Comparison of ENCODE assay signal across 8 cellular contexts in the genomic region with DNA sequence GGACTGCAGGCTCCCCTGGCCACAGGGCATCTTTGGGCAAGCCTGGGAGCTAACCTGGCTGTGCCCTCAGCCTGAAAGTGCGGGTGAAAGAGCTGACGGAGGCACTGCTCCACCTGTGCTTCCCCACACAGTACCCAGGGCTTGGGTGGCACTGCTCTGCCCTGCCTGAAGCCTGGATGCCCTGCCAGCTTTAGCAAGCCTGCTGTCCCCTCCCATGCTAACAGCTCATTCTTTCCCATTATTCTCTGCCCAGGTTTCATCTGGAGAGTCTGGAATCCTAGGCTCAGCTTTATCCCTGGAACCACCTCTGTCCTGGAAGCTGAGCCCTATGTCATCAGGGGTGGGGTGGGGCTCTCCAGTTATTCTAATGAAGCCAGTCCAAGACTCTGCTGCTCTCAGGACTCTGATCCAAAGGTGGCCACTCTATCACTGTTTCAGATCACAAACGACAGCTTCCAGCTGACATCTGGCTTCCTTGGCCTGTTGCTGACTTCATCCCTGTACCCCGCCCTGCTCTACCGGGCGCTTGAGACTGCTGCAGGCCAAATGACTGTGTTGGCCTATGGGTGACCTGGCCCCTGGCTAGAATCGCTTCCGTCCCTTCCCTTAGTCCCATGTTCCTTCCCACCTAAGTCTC. TPM values are rescaled to one million over a fixed set of nuclear protein-coding genes. Genes with fewer than 3 reads are reported as not detected.
A peak's percentile ranks its signal among the peaks of the same experiment; 100 is the strongest.
DNase-seq lines count a peak whose midpoint lies in the region; ATAC-seq and TF ChIP-seq lines count a peak whose summit lies in the region.

No MANE protein-coding gene starts in this region.

- no peaks in the 10 kb centered on the region for H3K27me3 Mint-ChIP-seq in activated CD4-positive, alpha-beta memory T cell treated with anti-CD3 and anti-CD28 coated beads for 36 hours
- no peaks in the 10 kb centered on the region for H3K27me3 Mint-ChIP-seq in activated CD4-positive, alpha-beta memory T cell treated with anti-CD3 and anti-CD28 coated beads, Interleukin-2, amount 10 ng/mL, durations not matched to agents 7 days and 5 days
- no peaks in the 10 kb centered on the region for H3K27me3 Mint-ChIP-seq in memory B cell

- H3K9me3 Mint-ChIP-seq in activated CD4-positive, alpha-beta memory T cell treated with anti-CD3 and anti-CD28 coated beads for 36 hours: no peaks in the 10 kb centered on the region
- no peaks in the 10 kb centered on the region for H3K9me3 Mint-ChIP-seq in activated CD4-positive, alpha-beta memory T cell treated with anti-CD3 and anti-CD28 coated beads, Interleukin-2, amount 10 ng/mL, durations not matched to agents 7 days and 5 days
- H3K9me3 Mint-ChIP-seq in memory B cell: no peaks in the 10 kb centered on the region

- H3K27me3 ChIP-seq in colonic mucosa: no peaks in the 10 kb centered on the region

- H3K27ac ChIP-seq in colonic mucosa: peak overlapping the region; percentile 96

- no peak overlapping the region for H3K4me3 Mint-ChIP-seq in activated CD4-positive, alpha-beta memory T cell treated with anti-CD3 and anti-CD28 coated beads for 36 hours
- H3K4me3 Mint-ChIP-seq in activated CD4-positive, alpha-beta memory T cell treated with anti-CD3 and anti-CD28 coated beads, Interleukin-2, amount 10 ng/mL, durations not matched to agents 7 days and 5 days: no peak overlapping the region
- H3K4me3 Mint-ChIP-seq in memory B cell: no peak overlapping the region

- CTCF ChIA-PET in activated CD4-positive, alpha-beta memory T cell treated with anti-CD3 and anti-CD28 coated beads for 36 hours (lab: Charles Lee): interaction anchor here (0.8 to 1.9 kb wide), 5 partner anchors 13 to 161 kb away, joined by 3 to 8 read pairs (median 4); no protein-coding TSS in a partner anchor
- CTCF ChIA-PET in activated CD4-positive, alpha-beta memory T cell treated with anti-CD3 and anti-CD28 coated beads, Interleukin-2, amount 10 ng/mL, durations not matched to agents 7 days and 5 days (lab: Charles Lee): interaction anchor here (1.0 to 1.4 kb wide), 5 partner anchors 12 to 160 kb away, joined by 3 to 7 read pairs (median 4); a partner anchor contains a TSS

- peak overlapping the region; percentile 40 for H3K27ac Mint-ChIP-seq in activated CD4-positive, alpha-beta memory T cell treated with anti-CD3 and anti-CD28 coated beads for 36 hours
- no peak overlapping the region for H3K27ac Mint-ChIP-seq in activated CD4-positive, alpha-beta memory T cell treated with anti-CD3 and anti-CD28 coated beads, Interleukin-2, amount 10 ng/mL, durations not matched to agents 7 days and 5 days
- H3K27ac Mint-ChIP-seq in memory B cell: peak overlapping the region; percentile 2

- POLR2A ChIA-PET in activated CD4-positive, alpha-beta memory T cell treated with anti-CD3 and anti-CD28 coated beads for 36 hours (lab: Charles Lee): interaction anchor here (1.2 kb wide), 1 partner anchor 14 kb away, joined by 4 read pairs; no protein-coding TSS in a partner anchor
- POLR2A ChIA-PET in activated CD4-positive, alpha-beta memory T cell treated with anti-CD3 and anti-CD28 coated beads, Interleukin-2, amount 10 ng/mL, durations not matched to agents 7 days and 5 days (lab: Charles Lee): interaction anchor here (2.0 to 13.7 kb wide), 3 partner anchors 12 to 182 kb away, joined by 6 to 214 read pairs (median 43); a partner anchor contains a TSS

- DNase-seq in activated CD4-positive, alpha-beta memory T cell treated with anti-CD3 and anti-CD28 coated beads for 36 hours: no peak
- DNase-seq in activated CD4-positive, alpha-beta memory T cell treated with anti-CD3 and anti-CD28 coated beads, Interleukin-2, amount 10 ng/mL, durations not matched to agents 7 days and 5 days: no peak
- peak; percentile 79 for DNase-seq in colonic mucosa
- DNase-seq in memory B cell (ENCODE audit: low spot score in 2 of 2): no peak
- DNase-seq in ureter (ENCODE audit: low spot score): peak; percentile 68
- no peak for DNase-seq in stimulated activated CD4-positive, alpha-beta T cell treated with anti-CD3 and anti-CD28 coated beads, Interleukin-1b, Interleukin-23, amount 100 ng/mL, for 48 hours
- no peak for DNase-seq in COR-L47 (lab: John Stamatoyannopoulos, UW)
- DNase-seq in amniotic stem cell (lab: John Stamatoyannopoulos, UW): no peak

- peaks cover 23% of the 10 kb centered on the region for H3K4me1 ChIP-seq in colonic mucosa

- intact Hi-C loops in activated CD4-positive, alpha-beta memory T cell treated with anti-CD3 and anti-CD28 coated beads for 36 hours (cut with micrococcal nuclease): no loop called here
- intact Hi-C loops in colonic mucosa (cut with DNase I): no loop called here

- no peak for TF ChIP-seq CTCF in colonic mucosa (IDR thresholded peaks at IDR 0.05)

- H3K36me3 ChIP-seq in colonic mucosa: no peaks in the 10 kb centered on the region

- H3K9ac ChIP-seq in colonic mucosa (ENCODE audit: low read depth in 2 of 2, low read length in 2 of 2): peak overlapping the region; percentile 31 to 76

- peaks cover 62% of the 10 kb centered on the region for H3K4me1 Mint-ChIP-seq in activated CD4-positive, alpha-beta memory T cell treated with anti-CD3 and anti-CD28 coated beads for 36 hours (ENCODE audit: low read depth)
- H3K4me1 Mint-ChIP-seq in activated CD4-positive, alpha-beta memory T cell treated with anti-CD3 and anti-CD28 coated beads, Interleukin-2, amount 10 ng/mL, durations not matched to agents 7 days and 5 days: peaks cover 81% of the 10 kb centered on the region
- peaks cover 42% of the 10 kb centered on the region for H3K4me1 Mint-ChIP-seq in memory B cell

- no peak for ATAC-seq in memory B cell (ENCODE audit: low read depth)

- H3K4me3 ChIP-seq in colonic mucosa: no peak overlapping the region

- H3K9me3 ChIP-seq in colonic mucosa: no peaks in the 10 kb centered on the region

- peaks cover 47% of the 10 kb centered on the region for H3K36me3 Mint-ChIP-seq in activated CD4-positive, alpha-beta memory T cell treated with anti-CD3 and anti-CD28 coated beads for 36 hours
- H3K36me3 Mint-ChIP-seq in activated CD4-positive, alpha-beta memory T cell treated with anti-CD3 and anti-CD28 coated beads, Interleukin-2, amount 10 ng/mL, durations not matched to agents 7 days and 5 days (ENCODE audit: low read depth): peaks cover 45% of the 10 kb centered on the region
- peaks cover 22% of the 10 kb centered on the region for H3K36me3 Mint-ChIP-seq in memory B cell

RNA-seq across cellular contexts. Expression of a gene that starts 29.3 kb away (rescaled TPM):
- total RNA-seq in activated CD4-positive, alpha-beta memory T cell treated with anti-CD3 and anti-CD28 coated beads for 36 hours: 10 to 100 TPM; 13.1 to 13.2 TPM
- total RNA-seq in activated CD4-positive, alpha-beta memory T cell treated with anti-CD3 and anti-CD28 coated beads, Interleukin-2, amount 10 ng/mL, durations not matched to agents 7 days and 5 days: 10 to 100 TPM; 38.3 to 39.8 TPM
- total RNA-seq in colonic mucosa: 10 to 100 TPM in 1 of 2 donors, 1 to 10 TPM in 1; 7.0 to 11.2 TPM
- 14.9 TPM for total RNA-seq in ureter

RNA-seq across cellular contexts. Expression of a gene that starts 42.4 kb away (rescaled TPM):
- total RNA-seq in activated CD4-positive, alpha-beta memory T cell treated with anti-CD3 and anti-CD28 coated beads for 36 hours: 10 to 100 TPM; 31.7 to 34.8 TPM
- 10 to 100 TPM; 43.2 to 45.4 TPM for total RNA-seq in activated CD4-positive, alpha-beta memory T cell treated with anti-CD3 and anti-CD28 coated beads, Interleukin-2, amount 10 ng/mL, durations not matched to agents 7 days and 5 days
- total RNA-seq in colonic mucosa: 10 to 100 TPM; 41.0 to 49.8 TPM
- 39.5 TPM for total RNA-seq in ureter

RNA-seq across cellular contexts. Expression of a gene that starts 54.3 kb away (rescaled TPM):
- total RNA-seq in activated CD4-positive, alpha-beta memory T cell treated with anti-CD3 and anti-CD28 coated beads for 36 hours: 10 to 100 TPM; 29.4 to 31.1 TPM
- 10 to 100 TPM; 28.4 to 28.8 TPM for total RNA-seq in activated CD4-positive, alpha-beta memory T cell treated with anti-CD3 and anti-CD28 coated beads, Interleukin-2, amount 10 ng/mL, durations not matched to agents 7 days and 5 days
- 10 to 100 TPM; 22.7 to 34.4 TPM for total RNA-seq in colonic mucosa
- 68.8 TPM for total RNA-seq in ureter

RNA-seq across cellular contexts. Expression of a gene that starts 59.1 kb away (rescaled TPM):
- total RNA-seq in activated CD4-positive, alpha-beta memory T cell treated with anti-CD3 and anti-CD28 coated beads for 36 hours: under 1 TPM; 0.17 to 0.21 TPM
- under 1 TPM; 0.33 to 0.35 TPM for total RNA-seq in activated CD4-positive, alpha-beta memory T cell treated with anti-CD3 and anti-CD28 coated beads, Interleukin-2, amount 10 ng/mL, durations not matched to agents 7 days and 5 days
- total RNA-seq in colonic mucosa (under 1 TPM; 0.32 to 0.37 TPM), ureter (6.7 TPM)

Comparison
In these comparisons a context has a peak if more than half of its experiments do, and no peak if none do; other contexts are left out.
1. DNase-seq: peak in colonic mucosa (single experiment) and ureter (single experiment); none in activated CD4-positive, alpha-beta memory T cell treated with anti-CD3 and anti-CD28 coated beads for 36 hours (single experiment), activated CD4-positive, alpha-beta memory T cell treated with anti-CD3 and anti-CD28 coated beads, Interleukin-2, amount 10 ng/mL, durations not matched to agents 7 days and 5 days (single experiment), memory B cell (0 of 2), stimulated activated CD4-positive, alpha-beta T cell treated with anti-CD3 and anti-CD28 coated beads, Interleukin-1b, Interleukin-23, amount 100 ng/mL, for 48 hours (single experiment), COR-L47 (single experiment) and amniotic stem cell (single experiment).